In the genomic region with DNA sequence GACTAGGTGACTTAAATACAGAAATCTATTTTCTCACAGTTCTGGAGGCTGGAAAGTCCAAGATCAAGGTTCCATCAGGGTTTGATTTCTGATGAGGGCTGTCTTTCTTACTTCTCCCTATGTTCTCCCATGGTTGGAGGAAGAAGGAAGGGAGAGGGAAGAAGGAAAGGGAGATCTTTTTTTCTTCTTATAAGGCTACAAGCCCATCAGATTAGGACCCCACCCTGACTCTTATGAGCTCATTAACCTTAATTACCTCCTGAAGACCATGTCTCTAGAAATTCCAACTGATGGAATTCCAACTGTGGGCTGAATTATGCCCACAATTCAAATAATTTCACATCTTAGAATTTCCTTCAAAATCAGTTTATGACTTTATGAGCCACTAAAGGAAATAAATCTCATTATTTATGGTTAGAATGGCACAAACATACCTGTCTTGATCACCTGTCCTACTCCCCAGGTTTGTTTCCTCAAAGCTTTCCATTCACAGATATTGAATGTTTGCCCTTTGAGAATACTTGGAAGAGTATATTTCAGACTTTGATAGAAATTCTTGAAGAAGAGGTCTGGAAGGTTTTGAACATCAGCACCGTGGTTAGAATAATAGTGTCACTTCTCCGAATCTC, we compare ENCODE assay signal across 28 cellular contexts. TPM values are rescaled to one million over a fixed set of nuclear protein-coding genes. Genes with fewer than 3 reads are reported as not detected.
"Had no signal": no experiment of that assay in that cellular context is flagged by ENCODE, and none has a peak within 500 bp of the region (broad histone marks: within the 10 kb centered on the region; RNA-seq: fewer than 3 reads in every experiment).

No MANE protein-coding gene starts in this region.

- ATAC-seq: activated CD4-positive, CD25-positive, alpha-beta regulatory T cell treated with anti-CD3 and anti-CD28 coated beads, Interleukin-2, amount 50 U/mL, for 24 hours; activated CD8-positive, alpha-beta T cell treated with anti-CD3 and anti-CD28 coated beads for 36 hours; esophagus mucosa; T-helper 17 cell had no signal

- H3K9me3 ChIP-seq: ascending aorta, breast epithelium, colonic mucosa had no signal

- H3K9me3 Mint-ChIP-seq: activated B cell treated with CpG ODN at 0.5 μM for 24 hours; activated CD8-positive, alpha-beta T cell treated with anti-CD3 and anti-CD28 coated beads for 36 hours; activated naive CD8-positive, alpha-beta T cell treated with anti-CD3 and anti-CD28 coated beads, Interleukin-2, amount 10 ng/mL, durations not matched to agents 7 days and 5 days; brain; T-helper 2 cell treated with Interferon-gamma antibody and Interleukin-4, amounts not matched to agents 5 μg/mL and 100 μg/mL, for 36 hours had no signal

- H3K27ac ChIP-seq: ascending aorta, breast epithelium, cardiac muscle cell, colonic mucosa, WERI-Rb-1 had no signal

- DNase-seq: activated B cell treated with CpG ODN at 0.5 μM for 24 hours; activated CD4-positive, alpha-beta T cell treated with anti-CD3 and anti-CD28 coated beads for 48 hours; activated CD4-positive, alpha-beta T cell treated with anti-CD3 and anti-CD28 coated beads, Interleukin-2, amount 50 U/mL, for 1 hour; activated CD4-positive, alpha-beta T cell treated with anti-CD3 and anti-CD28 coated beads, Interleukin-2, amount 50 U/mL, for 48 hours; activated CD8-positive, alpha-beta memory T cell treated with anti-CD3 and anti-CD28 coated beads for 24 hours; activated CD8-positive, alpha-beta T cell treated with anti-CD3 and anti-CD28 coated beads for 36 hours; activated gamma-delta T cell treated with Interleukin-2 at 50 U/mL for 16 hours; activated naive CD4-positive, alpha-beta T cell treated with anti-CD3 and anti-CD28 coated beads, Interleukin-2, amount 50 U/mL, for 16 hours; activated naive CD4-positive, alpha-beta T cell treated with Interleukin-2 at 50 U/mL for 16 hours; activated naive CD8-positive, alpha-beta T cell treated with anti-CD3 and anti-CD28 coated beads, Interleukin-2, amount 10 ng/mL, durations not matched to agents 7 days and 5 days; activated T-cell treated with anti-CD3 and anti-CD28 coated beads, Interleukin-2, amount 50 U/mL, for 48 hours; central memory CD4-positive, alpha-beta T cell; cerebellar nuclear complex; colonic mucosa; effector CD8-positive, alpha-beta T cell; foreskin fibroblast; head of caudate nucleus; T-helper 1 cell; T-helper 17 cell; T1000; WERI-Rb-1 had no signal

- H3K27me3 ChIP-seq: ascending aorta, breast epithelium, cardiac muscle cell, colonic mucosa had no signal

- H3K4me3 ChIP-seq: ascending aorta, breast epithelium, cardiac muscle cell, colonic mucosa had no signal

- H3K36me3 ChIP-seq: colonic mucosa had no signal

- H3K27ac Mint-ChIP-seq: activated B cell treated with CpG ODN at 0.5 μM for 24 hours; activated CD8-positive, alpha-beta T cell treated with anti-CD3 and anti-CD28 coated beads for 36 hours; activated naive CD8-positive, alpha-beta T cell treated with anti-CD3 and anti-CD28 coated beads, Interleukin-2, amount 10 ng/mL, durations not matched to agents 7 days and 5 days; brain; T-helper 17 cell; T-helper 2 cell treated with Interferon-gamma antibody and Interleukin-4, amounts not matched to agents 5 μg/mL and 100 μg/mL, for 36 hours had no signal

- H3K27me3 Mint-ChIP-seq: activated B cell treated with CpG ODN at 0.5 μM for 24 hours; activated CD8-positive, alpha-beta T cell treated with anti-CD3 and anti-CD28 coated beads for 36 hours; activated naive CD8-positive, alpha-beta T cell treated with anti-CD3 and anti-CD28 coated beads, Interleukin-2, amount 10 ng/mL, durations not matched to agents 7 days and 5 days; brain; T-helper 17 cell had no signal

- H3K4me1 ChIP-seq: ascending aorta, breast epithelium, colonic mucosa had no signal

- H3K4me3 Mint-ChIP-seq: activated B cell treated with CpG ODN at 0.5 μM for 24 hours; activated CD8-positive, alpha-beta T cell treated with anti-CD3 and anti-CD28 coated beads for 36 hours; activated naive CD8-positive, alpha-beta T cell treated with anti-CD3 and anti-CD28 coated beads, Interleukin-2, amount 10 ng/mL, durations not matched to agents 7 days and 5 days; brain; T-helper 17 cell; T-helper 2 cell treated with Interferon-gamma antibody and Interleukin-4, amounts not matched to agents 5 μg/mL and 100 μg/mL, for 36 hours had no signal

RNA-seq across cellular contexts. Expression of a gene that starts 54.1 kb away (rescaled TPM):
- total RNA-seq: ascending aorta had no signal
